ENCODE assay signal across 32 cellular contexts in the genomic region with DNA sequence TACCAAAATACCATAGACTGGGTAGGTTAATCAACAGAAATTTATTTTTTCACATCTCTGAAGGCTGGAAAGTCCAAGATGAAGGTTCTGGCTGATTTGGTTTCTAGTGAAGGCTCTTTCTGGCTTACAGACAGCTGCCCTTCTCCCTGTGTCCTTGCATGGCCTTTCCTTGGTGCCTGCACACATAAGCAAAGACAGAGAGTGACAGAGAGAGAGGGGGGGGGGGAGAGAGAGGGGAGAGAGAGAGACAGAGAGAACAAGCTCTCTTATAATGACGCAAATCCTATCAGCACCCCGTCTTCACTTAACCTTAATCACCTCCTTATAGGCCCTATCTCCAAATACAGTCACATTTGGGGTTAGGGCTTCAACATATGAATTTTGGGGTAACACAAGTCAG.
"Had no signal": no experiment of that assay in that cellular context is flagged by ENCODE, and none has a peak within 500 bp of the region (broad histone marks: within the 10 kb centered on the region; RNA-seq: fewer than 3 reads in every experiment).

No MANE protein-coding gene starts in this region.

- H3K27me3 ChIP-seq: adrenal gland, body of pancreas, cardiac muscle cell, dorsolateral prefrontal cortex, pancreas, sigmoid colon, suprapubic skin, tibial artery, upper lobe of right lung had no signal

- H3K4me3 Mint-ChIP-seq: activated naive CD4-positive, alpha-beta T cell treated with anti-CD3 and anti-CD28 coated beads for 36 hours; activated naive CD8-positive, alpha-beta T cell treated with anti-CD3 and anti-CD28 coated beads for 36 hours; activated T-helper 1 cell treated with anti-CD3 and anti-CD28 coated beads, Interleukin-12 subunit alpha, Interleukin-12 subunit beta, Interleukin-2, Interleukin-4 antibody, amounts not matched to agents 30 ng/mL and 10 ng/mL and 1 ng/mL, durations not matched to agents 14 hours and 24 hours and 36 hours; T-helper 1 cell treated with Interleukin-12 subunit alpha and Interleukin-12 subunit beta and Interleukin-4 antibody, amounts not matched to agents 30 μg/mL and 1 μg/mL, for 36 hours had no signal

- DNase-seq: activated CD4-positive, alpha-beta T cell treated with anti-CD3 and anti-CD28 coated beads for 4 hours; activated CD4-positive, alpha-beta T cell treated with anti-CD3 and anti-CD28 coated beads, Interleukin-2, amount 50 U/mL, for 4 hours; activated effector memory CD4-positive, alpha-beta T cell treated with anti-CD3 and anti-CD28 coated beads, Interleukin-2, amount 50 U/mL, for 16 hours; activated naive CD4-positive, alpha-beta T cell treated with anti-CD3 and anti-CD28 coated beads for 36 hours; activated naive CD8-positive, alpha-beta T cell treated with anti-CD3 and anti-CD28 coated beads for 36 hours; adrenal gland; aorta; body of pancreas; effector memory CD4-positive, alpha-beta T cell; erythroblast; kidney glomerular epithelial cell; naive B cell; pancreas; retina; sigmoid colon; small intestine; stimulated activated CD4-positive, alpha-beta T cell treated with anti-CD3 and anti-CD28 coated beads, Interleukin-1b, Interleukin-23, amount 100 ng/mL, for 48 hours; stimulated activated CD4-positive, alpha-beta T cell treated with anti-CD3 and anti-CD28 coated beads, Interleukin-4, amount 100 ng/mL, for 4 hours; stimulated activated CD8-positive, alpha-beta memory T cell treated with anti-CD3 and anti-CD28 coated beads, Interleukin-4, amount 100 ng/mL, for 48 hours; stimulated activated naive CD4-positive, alpha-beta T cell; T-helper 9 cell; tibial artery; upper lobe of right lung had no signal

- H3K9me3 Mint-ChIP-seq: activated naive CD4-positive, alpha-beta T cell treated with anti-CD3 and anti-CD28 coated beads for 36 hours; activated naive CD8-positive, alpha-beta T cell treated with anti-CD3 and anti-CD28 coated beads for 36 hours; activated T-helper 1 cell treated with anti-CD3 and anti-CD28 coated beads, Interleukin-12 subunit alpha, Interleukin-12 subunit beta, Interleukin-2, Interleukin-4 antibody, amounts not matched to agents 30 ng/mL and 10 ng/mL and 1 ng/mL, durations not matched to agents 14 hours and 24 hours and 36 hours; T-helper 1 cell treated with Interleukin-12 subunit alpha and Interleukin-12 subunit beta and Interleukin-4 antibody, amounts not matched to agents 30 μg/mL and 1 μg/mL, for 36 hours had no signal

- H3K27me3 Mint-ChIP-seq: activated naive CD8-positive, alpha-beta T cell treated with anti-CD3 and anti-CD28 coated beads for 36 hours; naive B cell had no signal

- H3K4me1 Mint-ChIP-seq: activated naive CD8-positive, alpha-beta T cell treated with anti-CD3 and anti-CD28 coated beads for 36 hours had no signal

- ATAC-seq: body of pancreas, left lobe of liver, pancreas, upper lobe of right lung had no signal

- H3K27ac ChIP-seq: adrenal gland, body of pancreas, cardiac muscle cell, coronary artery, pancreas, prostate gland, sigmoid colon, suprapubic skin, tibial artery, upper lobe of right lung, VCaP had no signal

- H3K4me3 ChIP-seq: adrenal gland, body of pancreas, cardiac muscle cell, coronary artery, dorsolateral prefrontal cortex, pancreas, prostate gland, sigmoid colon, suprapubic skin, tibial artery, upper lobe of right lung had no signal

- H3K4me1 ChIP-seq: adrenal gland, body of pancreas, pancreas, prostate gland, suprapubic skin, upper lobe of right lung had no signal

- H3K27ac Mint-ChIP-seq: activated naive CD4-positive, alpha-beta T cell treated with anti-CD3 and anti-CD28 coated beads for 36 hours; activated naive CD8-positive, alpha-beta T cell treated with anti-CD3 and anti-CD28 coated beads for 36 hours; activated T-helper 1 cell treated with anti-CD3 and anti-CD28 coated beads, Interleukin-12 subunit alpha, Interleukin-12 subunit beta, Interleukin-2, Interleukin-4 antibody, amounts not matched to agents 30 ng/mL and 10 ng/mL and 1 ng/mL, durations not matched to agents 14 hours and 24 hours and 36 hours; naive B cell; T-helper 1 cell treated with Interleukin-12 subunit alpha and Interleukin-12 subunit beta and Interleukin-4 antibody, amounts not matched to agents 30 μg/mL and 1 μg/mL, for 36 hours had no signal

- H3K36me3 Mint-ChIP-seq: activated naive CD8-positive, alpha-beta T cell treated with anti-CD3 and anti-CD28 coated beads for 36 hours; naive B cell had no signal

- H3K9me3 ChIP-seq: adrenal gland, body of pancreas, pancreas, prostate gland, sigmoid colon, suprapubic skin, tibial artery, upper lobe of right lung had no signal

- H3K36me3 ChIP-seq: adrenal gland, cardiac muscle cell, pancreas, prostate gland, sigmoid colon, suprapubic skin, tibial artery, upper lobe of right lung had no signal
